18 cellular contexts compared by ENCODE assay signal in the genomic region with DNA sequence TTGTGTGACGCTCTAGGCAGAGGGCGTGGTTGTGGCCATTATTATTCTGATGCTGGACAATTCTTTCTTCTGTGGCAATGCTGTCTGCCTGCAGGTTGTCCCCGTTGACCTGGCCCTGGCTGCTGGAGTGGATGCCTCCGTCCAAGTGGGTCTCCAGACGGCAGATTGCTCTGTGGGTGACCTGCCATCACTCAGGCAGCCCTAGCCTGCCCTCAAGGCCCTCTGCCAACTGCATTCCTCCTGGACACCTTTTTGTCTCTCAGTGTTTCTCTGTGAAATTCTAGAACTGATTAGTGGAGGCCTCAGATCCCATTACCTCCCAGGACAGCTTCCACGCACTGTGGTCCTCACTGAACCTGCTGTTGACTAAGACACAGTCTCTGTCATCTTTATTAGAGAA.
DNase-seq lines count a peak whose midpoint lies in the region; ATAC-seq and TF ChIP-seq lines count a peak whose summit lies in the region.
"Had no signal": no experiment of that assay in that cellular context is flagged by ENCODE, and none has a peak within 500 bp of the region (broad histone marks: within the 10 kb centered on the region; RNA-seq: fewer than 3 reads in every experiment).

No MANE protein-coding gene starts in this region.

- no peak for DNase-seq in CD4-positive, alpha-beta memory T cell
- no peak for DNase-seq in GM23338 (ENCODE audit: low spot score)
- DNase-seq in cerebellum (ENCODE audit: low spot score) = peak; percentile 48
- no peak for DNase-seq in neuronal stem cell (ENCODE audit: low spot score)
- DNase-seq in cerebellar nuclear complex (lab: John Stamatoyannopoulos, UW) = no peak
- no peak for DNase-seq in CD8-positive, alpha-beta memory T cell
- DNase-seq in AG08396 (ENCODE audit: low spot score) = no peak
- DNase-seq: ACHN; C1 segment of cervical spinal cord; CD4-positive, alpha-beta T cell; COR-L47; DND-41; GF-D8; GOT3; H9; IMR-90 had no signal

- no peak overlapping the region for H3K4me3 ChIP-seq in CD4-positive, alpha-beta memory T cell (ENCODE audit: low read length in 2 of 2)
- H3K4me3 ChIP-seq in GM23338 (no peak overlapping the region), neuronal stem cell (ENCODE audit: low read length in 2 of 2) (no peak overlapping the region)
- no peak overlapping the region for H3K4me3 ChIP-seq in CD8-positive, alpha-beta memory T cell (ENCODE audit: low read length)

- H2BK15ac ChIP-seq in neuronal stem cell (ENCODE audit: low read length) = no peak overlapping the region

- H2AK5ac ChIP-seq in neuronal stem cell (ENCODE audit: low read depth, low read length) = no peak overlapping the region

- H3K27ac ChIP-seq in CD4-positive, alpha-beta memory T cell (ENCODE audit: low read depth, low read length) = no peak overlapping the region
- H3K27ac ChIP-seq in GM23338 (ENCODE audit: low read depth) (no peak overlapping the region), neuronal stem cell (replicated peaks; ENCODE audit: low read length) (no peak overlapping the region)
- H3K27ac ChIP-seq in CD8-positive, alpha-beta memory T cell (ENCODE audit: low read depth, low read length) = no peak overlapping the region

- ATAC-seq in GM23338 = no peak
- ATAC-seq in GM19328 (IDR thresholded peaks at IDR 0.05; ENCODE audit: unreplicated experiment) = no peak

- H4K20me1 ChIP-seq in GM23338 (replicated peaks; ENCODE audit: insufficient read depth) = no peaks in the 10 kb centered on the region; the same call in 1 of the 2 replicates

- H3K27me3 ChIP-seq in CD4-positive, alpha-beta memory T cell (ENCODE audit: insufficient read depth, low read length) = no peaks in the 10 kb centered on the region
- H3K27me3 ChIP-seq in GM23338 (ENCODE audit: insufficient read depth) = no peaks in the 10 kb centered on the region
- no peaks in the 10 kb centered on the region for H3K27me3 ChIP-seq in neuronal stem cell (ENCODE audit: control insufficient read depth in 3 of 3, insufficient read depth in 3 of 3, low read depth in 1 of 3, low read length in 3 of 3)
- no peaks in the 10 kb centered on the region for H3K27me3 ChIP-seq in CD8-positive, alpha-beta memory T cell (ENCODE audit: insufficient read depth, low read length, poor library complexity, severe bottlenecking)

- no peaks in the 10 kb centered on the region for H3K9me3 Mint-ChIP-seq in CD4-positive, alpha-beta memory T cell
- H3K9me3 Mint-ChIP-seq in GM23338 = no peaks in the 10 kb centered on the region; the same call in 2 of the 3 replicates
- H3K9me3 Mint-ChIP-seq in CD8-positive, alpha-beta memory T cell = no peaks in the 10 kb centered on the region
- H3K9me3 Mint-ChIP-seq: CD4-positive, alpha-beta T cell; H9 had no signal

- H3K4me1 ChIP-seq in CD4-positive, alpha-beta memory T cell (ENCODE audit: insufficient read depth, low read length) = peaks cover 2% of the 10 kb centered on the region
- H3K4me1 ChIP-seq in GM23338 (ENCODE audit: insufficient read depth) = no peaks in the 10 kb centered on the region
- H3K4me1 ChIP-seq in neuronal stem cell (ENCODE audit: control insufficient read depth in 2 of 2, insufficient read depth in 1 of 2, low read depth in 1 of 2, low read length in 2 of 2) = no peaks in the 10 kb centered on the region
- H3K4me1 ChIP-seq in CD8-positive, alpha-beta memory T cell (ENCODE audit: insufficient read depth, low read length) = no peaks in the 10 kb centered on the region

- no peak overlapping the region for H3K4me2 ChIP-seq in GM23338
- H3K4me2 ChIP-seq in neuronal stem cell (ENCODE audit: insufficient read depth, low read length, poor library complexity, severe bottlenecking) = no peak overlapping the region

- H4K91ac ChIP-seq in neuronal stem cell (ENCODE audit: low read depth, low read length, poor library complexity) = no peak overlapping the region

- H3K23ac ChIP-seq in neuronal stem cell (ENCODE audit: low read depth, low read length, poor library complexity) = peak overlapping the region; percentile 13

- peaks cover 3% of the 10 kb centered on the region for H3K79me1 ChIP-seq in neuronal stem cell (ENCODE audit: low read depth, low read length)

- H2AFZ ChIP-seq in GM23338 (no peak overlapping the region), neuronal stem cell (ENCODE audit: low read length) (no peak overlapping the region)

- peaks cover 48 to 58% of the 10 kb centered on the region in 2 donors for H3K36me3 Mint-ChIP-seq in CD4-positive, alpha-beta memory T cell
- peaks cover 11% of the 10 kb centered on the region for H3K36me3 Mint-ChIP-seq in GM23338 (ENCODE audit: low read depth)
- peaks cover 10 to 73% (median 13%) of the 10 kb centered on the region in 3 donors for H3K36me3 Mint-ChIP-seq in CD8-positive, alpha-beta memory T cell

- no peak overlapping the region for H4K8ac ChIP-seq in neuronal stem cell (ENCODE audit: low read depth, low read length)

- no peak overlapping the region for H3K9ac ChIP-seq in neuronal stem cell (ENCODE audit: low read depth, low read length, poor library complexity)

- no peak overlapping the region for H3K4me3 Mint-ChIP-seq in CD4-positive, alpha-beta memory T cell
- no peak overlapping the region for H3K4me3 Mint-ChIP-seq in GM23338
- no peak overlapping the region for H3K4me3 Mint-ChIP-seq in CD8-positive, alpha-beta memory T cell
- H3K4me3 Mint-ChIP-seq: B cell; CD4-positive, alpha-beta T cell; H9 had no signal

- H2BK12ac ChIP-seq in neuronal stem cell (ENCODE audit: low read length) = no peak overlapping the region

- peak overlapping the region in 4 of 7 donors; percentile 34 to 85 (median 64) for H3K27ac Mint-ChIP-seq in CD4-positive, alpha-beta memory T cell
- peak overlapping the region; percentile 24; the same call in 1 of the 2 replicates for H3K27ac Mint-ChIP-seq in GM23338
- peak overlapping the region in 4 of 8 donors; percentile 32 to 76 (median 56) for H3K27ac Mint-ChIP-seq in CD8-positive, alpha-beta memory T cell
- H3K27ac Mint-ChIP-seq: B cell; CD4-positive, alpha-beta T cell had no signal

- no peak overlapping the region for H3K4ac ChIP-seq in neuronal stem cell (ENCODE audit: low read length)

- WGBS in neuronal stem cell (ENCODE audit: extremely low coverage in 2 of 2, insufficient read length in 2 of 2, insufficient replicate concordance in 1 of 2), 2 donors = no CpG with 5 or more reads among the region's 6 CpGs

- no peaks in the 10 kb centered on the region for H3K9me3 ChIP-seq in CD4-positive, alpha-beta memory T cell (ENCODE audit: control insufficient read depth in 1 of 2, low read length in 2 of 2)
- no peaks in the 10 kb centered on the region for H3K9me3 ChIP-seq in neuronal stem cell (replicated peaks in 1 of 2; ENCODE audit: control insufficient read depth in 2 of 2, insufficient read depth in 1 of 2, low read depth in 1 of 2, low read length in 2 of 2)
- no peaks in the 10 kb centered on the region for H3K9me3 ChIP-seq in CD8-positive, alpha-beta memory T cell (ENCODE audit: low read length)

- no peak overlapping the region for H3K14ac ChIP-seq in neuronal stem cell (ENCODE audit: low read length)

- H3K9me2 ChIP-seq in GM23338 (ENCODE audit: insufficient read depth) = no peaks in the 10 kb centered on the region

- H2BK120ac ChIP-seq in neuronal stem cell (ENCODE audit: low read depth, low read length) = no peak overlapping the region

- no peak overlapping the region for H3K18ac ChIP-seq in neuronal stem cell (ENCODE audit: low read length)

- POLR2A ChIA-PET in CD4-positive, alpha-beta memory T cell (lab: Charles Lee; ENCODE audit: partially characterized antibody) = no interaction called here
- POLR2A ChIA-PET in CD8-positive, alpha-beta memory T cell (lab: Charles Lee) = no interaction called here

- intact Hi-C loops in CD4-positive, alpha-beta memory T cell (cut with micrococcal nuclease) = no loop called here

- no peak overlapping the region for H2BK5ac ChIP-seq in neuronal stem cell (ENCODE audit: low read length)

- H3K79me2 ChIP-seq in GM23338 (replicated peaks; ENCODE audit: insufficient read depth) = peaks cover 14% of the 10 kb centered on the region; the same call in 1 of the 2 replicates

- H3F3A ChIP-seq in GM23338 (replicated peaks; ENCODE audit: low read depth) = no peaks in the 10 kb centered on the region

- TF ChIP-seq CTCF in GM23338 (conservative IDR thresholded peaks at IDR 0.05; ENCODE audit: low read depth in 2 of 2) = no peak

- CTCF ChIA-PET in CD4-positive, alpha-beta memory T cell (lab: Charles Lee; ENCODE audit: partially characterized antibody) = no interaction called here
- CTCF ChIA-PET in CD8-positive, alpha-beta memory T cell (lab: Charles Lee) = no interaction called here

- peaks cover 28 to 44% (median 40%) of the 10 kb centered on the region in 4 donors for H3K4me1 Mint-ChIP-seq in CD4-positive, alpha-beta memory T cell
- peaks cover 26% of the 10 kb centered on the region for H3K4me1 Mint-ChIP-seq in GM23338
- peaks cover 46 to 82% (median 74%) of the 10 kb centered on the region in 3 donors for H3K4me1 Mint-ChIP-seq in CD8-positive, alpha-beta memory T cell

- peaks cover 8% of the 10 kb centered on the region for H3K36me3 ChIP-seq in CD4-positive, alpha-beta memory T cell (ENCODE audit: insufficient read depth, low read length)
- peaks cover 3% of the 10 kb centered on the region; the same call in 1 of the 2 replicates for H3K36me3 ChIP-seq in GM23338 (ENCODE audit: insufficient read depth)
- peaks cover 0 to 15% of the 10 kb centered on the region in 2 donors for H3K36me3 ChIP-seq in neuronal stem cell (replicated peaks in 1 of 2; ENCODE audit: control insufficient read depth in 2 of 2, insufficient read depth in 2 of 2, low read length in 2 of 2)
- no peaks in the 10 kb centered on the region for H3K36me3 ChIP-seq in CD8-positive, alpha-beta memory T cell (ENCODE audit: insufficient read depth, low read length)

- H3K27me3 Mint-ChIP-seq in CD4-positive, alpha-beta memory T cell = no peaks in the 10 kb centered on the region
- peaks cover 2% of the 10 kb centered on the region for H3K27me3 Mint-ChIP-seq in GM23338 (ENCODE audit: insufficient read depth, low read depth, poor library complexity)
- peaks cover 0 to 2% of the 10 kb centered on the region in 2 donors for H3K27me3 Mint-ChIP-seq in CD8-positive, alpha-beta memory T cell
- H3K27me3 Mint-ChIP-seq: B cell; CD4-positive, alpha-beta T cell had no signal

TF ChIP-seq in GM23338, 12 proteins besides CTCF, POLR2A, EP300 and RAD21 (continues in another document):
- TF ChIP-seq POLR2AphosphoS5 (IDR thresholded peaks at IDR 0.05; ENCODE audit: low read depth) (no peak), EZH2 (IDR thresholded peaks at IDR 0.05; ENCODE audit: low read depth, unreplicated experiment) (no peak), NANOG (IDR thresholded peaks at IDR 0.05; ENCODE audit: borderline replicate concordance) (no peak), ZNF114 (CRISPR knock-in tag; IDR thresholded peaks at IDR 0.05) (no peak), STAT1 (IDR thresholded peaks at IDR 0.05; ENCODE audit: unreplicated experiment) (no peak)
